Comparison of ENCODE assay signal across 8 cellular contexts in genomic region chr14:68506645-68507405, GRCh38.
DNase-seq lines count a peak whose midpoint lies in the region; ATAC-seq and TF ChIP-seq lines count a peak whose summit lies in the region.

No MANE protein-coding gene starts in this region.

- H4K20me1 ChIP-seq in osteoblast (ENCODE audit: insufficient read depth, low read length), result no peaks in the 10 kb centered on the region

- H3K4me1 Mint-ChIP-seq in activated CD8-positive, alpha-beta memory T cell treated with anti-CD3 and anti-CD28 coated beads, Interleukin-2, amount 10 ng/mL, durations not matched to agents 7 days and 5 days, result peaks cover 23% of the 10 kb centered on the region
- peaks cover 46% of the 10 kb centered on the region for H3K4me1 Mint-ChIP-seq in activated naive CD8-positive, alpha-beta T cell treated with anti-CD3 and anti-CD28 coated beads for 36 hours

- H3K27ac ChIP-seq in osteoblast (ENCODE audit: low read depth, low read length), result no peak overlapping the region

- H3K4me3 Mint-ChIP-seq in activated CD8-positive, alpha-beta memory T cell treated with anti-CD3 and anti-CD28 coated beads, Interleukin-2, amount 10 ng/mL, durations not matched to agents 7 days and 5 days, result no peak overlapping the region
- peak overlapping the region; percentile 12 for H3K4me3 Mint-ChIP-seq in activated naive CD8-positive, alpha-beta T cell treated with anti-CD3 and anti-CD28 coated beads for 36 hours

- H2AFZ ChIP-seq in osteoblast (ENCODE audit: low read length), result no peak overlapping the region

- TF ChIP-seq CTCF in osteoblast (IDR thresholded peaks at IDR 0.05; ENCODE audit: extremely low read depth, low read depth, low read length) (no peak), omental fat pad (IDR thresholded peaks at IDR 0.05) (no peak), foreskin fibroblast (IDR thresholded peaks at IDR 0.05; ENCODE audit: low read depth, low read length) (no peak)

- H3K4me1 ChIP-seq in osteoblast (ENCODE audit: insufficient read depth, low read length) (peaks cover 15% of the 10 kb centered on the region), HAP-1 (no peaks in the 10 kb centered on the region)

- H3K36me3 ChIP-seq in osteoblast (ENCODE audit: insufficient read depth, low read length), result no peaks in the 10 kb centered on the region
- no peaks in the 10 kb centered on the region for H3K36me3 ChIP-seq in HAP-1 (replicated peaks)

- H3K27me3 Mint-ChIP-seq in activated CD8-positive, alpha-beta memory T cell treated with anti-CD3 and anti-CD28 coated beads, Interleukin-2, amount 10 ng/mL, durations not matched to agents 7 days and 5 days, result no peaks in the 10 kb centered on the region
- H3K27me3 Mint-ChIP-seq in activated naive CD8-positive, alpha-beta T cell treated with anti-CD3 and anti-CD28 coated beads for 36 hours, result no peaks in the 10 kb centered on the region

- no peak overlapping the region for H3K4me2 ChIP-seq in osteoblast (ENCODE audit: insufficient read depth, low read length)

- no peaks in the 10 kb centered on the region for H3K9me3 ChIP-seq in osteoblast (ENCODE audit: low read depth, low read length)
- no peaks in the 10 kb centered on the region for H3K9me3 ChIP-seq in HAP-1

- DNase-seq in activated CD8-positive, alpha-beta memory T cell treated with anti-CD3 and anti-CD28 coated beads for 24 hours, result peak; percentile 69
- no peak for DNase-seq in activated CD8-positive, alpha-beta memory T cell treated with anti-CD3 and anti-CD28 coated beads, Interleukin-2, amount 10 ng/mL, durations not matched to agents 7 days and 5 days
- DNase-seq in activated naive CD8-positive, alpha-beta T cell treated with anti-CD3 and anti-CD28 coated beads for 36 hours, result no peak
- DNase-seq in osteoblast (ENCODE audit: insufficient read length, low spot score, missing footprints) (peak; percentile 36), omental fat pad (ENCODE audit: low spot score) (no peak), HAP-1 (ENCODE audit: low spot score in 2 of 2) (no peak), foreskin fibroblast (no peak)

- no peaks in the 10 kb centered on the region for H3K36me3 Mint-ChIP-seq in activated CD8-positive, alpha-beta memory T cell treated with anti-CD3 and anti-CD28 coated beads, Interleukin-2, amount 10 ng/mL, durations not matched to agents 7 days and 5 days
- H3K36me3 Mint-ChIP-seq in activated naive CD8-positive, alpha-beta T cell treated with anti-CD3 and anti-CD28 coated beads for 36 hours, result peaks cover 2% of the 10 kb centered on the region

- in situ Hi-C loops in HAP-1 (cut with MboI; ENCODE audit: low sequenced_read_pairs), result no loop called here

- H3K27ac Mint-ChIP-seq in activated CD8-positive, alpha-beta memory T cell treated with anti-CD3 and anti-CD28 coated beads, Interleukin-2, amount 10 ng/mL, durations not matched to agents 7 days and 5 days, result no peak overlapping the region
- H3K27ac Mint-ChIP-seq in activated naive CD8-positive, alpha-beta T cell treated with anti-CD3 and anti-CD28 coated beads for 36 hours, result peak overlapping the region; percentile 73

- H3K79me2 ChIP-seq in osteoblast (ENCODE audit: insufficient read depth, low read length), result no peaks in the 10 kb centered on the region

- H3K9me3 Mint-ChIP-seq in activated CD8-positive, alpha-beta memory T cell treated with anti-CD3 and anti-CD28 coated beads, Interleukin-2, amount 10 ng/mL, durations not matched to agents 7 days and 5 days (ENCODE audit: low read depth), result no peaks in the 10 kb centered on the region
- no peaks in the 10 kb centered on the region for H3K9me3 Mint-ChIP-seq in activated naive CD8-positive, alpha-beta T cell treated with anti-CD3 and anti-CD28 coated beads for 36 hours

- no peak for ATAC-seq in activated CD8-positive, alpha-beta memory T cell treated with anti-CD3 and anti-CD28 coated beads, Interleukin-2, amount 10 ng/mL, durations not matched to agents 7 days and 5 days
- ATAC-seq in HG03196 (IDR thresholded peaks at IDR 0.05; ENCODE audit: unreplicated experiment) (peak; percentile 62), omental fat pad (ENCODE audit: low FRiP score) (no peak)

- CTCF ChIA-PET in activated CD8-positive, alpha-beta memory T cell treated with anti-CD3 and anti-CD28 coated beads, Interleukin-2, amount 10 ng/mL, durations not matched to agents 7 days and 5 days (lab: Charles Lee), result interaction anchor here (1.1 to 1.3 kb wide), 2 partner anchors 18 to 282 kb away, joined by 3 to 6 read pairs; no protein-coding TSS in a partner anchor

- H3K4me3 ChIP-seq in osteoblast (ENCODE audit: insufficient read depth, low read length) (no peak overlapping the region), HAP-1 (no peak overlapping the region), foreskin fibroblast (ENCODE audit: low read depth in 1 of 2, low read length in 2 of 2) (no peak overlapping the region)

- no peaks in the 10 kb centered on the region for H3K27me3 ChIP-seq in osteoblast (ENCODE audit: insufficient read depth, low read length)
- H3K27me3 ChIP-seq in HAP-1 (ENCODE audit: low read depth), result no peaks in the 10 kb centered on the region

Comparison
In these comparisons a context has a peak if more than half of its experiments do, and no peak if none do; other contexts are left out.
1. DNase-seq: peak in activated CD8-positive, alpha-beta memory T cell treated with anti-CD3 and anti-CD28 coated beads for 24 hours (single experiment) and osteoblast (single experiment); none in activated CD8-positive, alpha-beta memory T cell treated with anti-CD3 and anti-CD28 coated beads, Interleukin-2, amount 10 ng/mL, durations not matched to agents 7 days and 5 days (single experiment), activated naive CD8-positive, alpha-beta T cell treated with anti-CD3 and anti-CD28 coated beads for 36 hours (single experiment), omental fat pad (single experiment), HAP-1 (0 of 2) and foreskin fibroblast (0 of 2).